ENCODE assay signal across 8 cellular contexts in the genomic region with DNA sequence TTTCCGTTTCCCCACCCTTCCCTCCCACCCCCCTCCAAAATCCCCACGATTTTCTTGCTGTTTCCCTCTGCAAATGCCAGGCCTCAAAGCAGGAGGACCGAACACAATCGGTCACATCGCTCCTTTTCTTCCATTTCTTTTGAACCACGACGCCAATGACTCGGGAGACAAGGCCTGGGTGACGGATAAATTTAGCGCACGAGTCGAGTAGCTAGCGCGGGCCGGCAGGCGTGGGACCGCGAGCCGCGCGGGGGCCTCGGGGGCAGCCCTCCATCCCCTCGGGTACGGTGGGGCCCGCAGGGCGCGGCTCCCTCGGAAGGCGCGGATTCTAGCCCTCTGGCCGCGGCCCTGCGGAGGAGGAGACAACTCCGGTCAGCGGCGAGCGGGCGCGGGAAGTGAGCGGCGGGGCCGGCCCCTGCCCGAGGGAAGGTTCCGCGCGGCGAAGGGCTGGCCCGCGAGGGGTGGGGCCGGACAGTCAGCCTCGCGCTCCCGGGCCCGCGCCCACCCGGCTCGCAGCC. TPM values are rescaled to one million over a fixed set of nuclear protein-coding genes. Genes with fewer than 3 reads are reported as not detected.
A peak's percentile ranks its signal among the peaks of the same experiment; 100 is the strongest.
DNase-seq lines count a peak whose midpoint lies in the region; ATAC-seq and TF ChIP-seq lines count a peak whose summit lies in the region.

No MANE protein-coding gene starts in this region.

- H3K9me3 ChIP-seq in CD8-positive, alpha-beta memory T cell (ENCODE audit: low read length): no peaks in the 10 kb centered on the region
- H3K9me3 ChIP-seq in SJCRH30 (replicated peaks) (no peaks in the 10 kb centered on the region), endocrine pancreas (ENCODE audit: control insufficient read depth, low read length) (no peaks in the 10 kb centered on the region), mucosa of descending colon (no peaks in the 10 kb centered on the region)

- peak overlapping the region; percentile 98 for H3K27ac ChIP-seq in CD8-positive, alpha-beta memory T cell (ENCODE audit: low read depth, low read length)
- H3K27ac ChIP-seq in SJCRH30: peak overlapping the region; percentile 50; the same call in 1 of the 2 replicates
- peak overlapping the region; percentile 94 for H3K27ac ChIP-seq in urinary bladder (ENCODE audit: low read depth)

- peaks cover 0 to 2% (median 0%) of the 10 kb centered on the region in 5 donors for H3K9me3 Mint-ChIP-seq in CD8-positive, alpha-beta memory T cell

- WGBS in urinary bladder: under 1% methylated on average over 57 of the region's 57 CpGs

- H3K4me1 Mint-ChIP-seq in CD8-positive, alpha-beta memory T cell: peaks cover 59 to 77% (median 66%) of the 10 kb centered on the region in 3 donors

- H3K27me3 ChIP-seq in CD8-positive, alpha-beta memory T cell (ENCODE audit: insufficient read depth, low read length, poor library complexity, severe bottlenecking): no peaks in the 10 kb centered on the region
- H3K27me3 ChIP-seq in SJCRH30 (no peaks in the 10 kb centered on the region), endocrine pancreas (ENCODE audit: control insufficient read depth, insufficient read depth, low read length) (no peaks in the 10 kb centered on the region)

- H3K4me1 ChIP-seq in CD8-positive, alpha-beta memory T cell (ENCODE audit: insufficient read depth, low read length): peaks cover 59% of the 10 kb centered on the region
- H3K4me1 ChIP-seq in SJCRH30 (peaks cover 3% of the 10 kb centered on the region; the same call in 1 of the 2 replicates), endocrine pancreas (ENCODE audit: control insufficient read depth, insufficient read depth, low read length) (peaks cover 12% of the 10 kb centered on the region), mucosa of descending colon (ENCODE audit: low read depth) (peaks cover 43% of the 10 kb centered on the region), urinary bladder (ENCODE audit: insufficient read depth) (no peaks in the 10 kb centered on the region)

- CTCF ChIA-PET in CD8-positive, alpha-beta memory T cell (lab: Charles Lee): interaction anchor here (2.5 kb wide), 1 partner anchor 19 kb away, joined by 19 read pairs; the partner anchor contains the start of gene TOMM22

- H3K27me3 Mint-ChIP-seq in CD8-positive, alpha-beta memory T cell: peaks cover 0 to 6% of the 10 kb centered on the region in 2 donors

- H3K27ac Mint-ChIP-seq in CD8-positive, alpha-beta memory T cell: peak overlapping the region; percentile 94 to 100 (median 98)

- ATAC-seq in mucosa of descending colon (peak; percentile 61), GM18909 (IDR thresholded peaks at IDR 0.05; ENCODE audit: poor library complexity, unreplicated experiment) (no peak)

- intact Hi-C loops in mucosa of descending colon (cut with DNase I, micrococcal nuclease): no loop called here

- H3K9ac ChIP-seq in endocrine pancreas (ENCODE audit: control insufficient read depth, insufficient read depth, low read length): peak overlapping the region; percentile 68

- peaks cover 0 to 37% (median 4%) of the 10 kb centered on the region in 3 donors for H3K36me3 Mint-ChIP-seq in CD8-positive, alpha-beta memory T cell

- POLR2A ChIA-PET in CD8-positive, alpha-beta memory T cell (lab: Charles Lee): interaction anchor here (1.4 to 2.3 kb wide), 2 partner anchors 19 to 25 kb away, joined by 3 to 9 read pairs; partner anchors contain the start of gene TOMM22

- DNase-seq in CD8-positive, alpha-beta memory T cell: no peak
- DNase-seq in GOT3 (lab: John Stamatoyannopoulos, UW) (peak; percentile 38), SJCRH30 (peak; percentile 60 to 63), mucosa of descending colon (peak in 2 of 3 donors; percentile 75 to 87), GF-D8 (lab: John Stamatoyannopoulos, UW) (no peak)

- peak overlapping the region; percentile 77 for H3K4me3 ChIP-seq in CD8-positive, alpha-beta memory T cell (ENCODE audit: low read length)
- H3K4me3 ChIP-seq in SJCRH30 (peak overlapping the region; percentile 95), endocrine pancreas (ENCODE audit: control insufficient read depth, insufficient read depth, low read length) (peak overlapping the region; percentile 81), mucosa of descending colon (peak overlapping the region; percentile 66), urinary bladder (ENCODE audit: low read depth, low read length) (peak overlapping the region; percentile 75)

- peak overlapping the region; percentile 86 to 97 (median 93) for H3K4me3 Mint-ChIP-seq in CD8-positive, alpha-beta memory T cell

- TF ChIP-seq CTCF in mucosa of descending colon (IDR thresholded peaks at IDR 0.05): no peak

- no peaks in the 10 kb centered on the region for H3K36me3 ChIP-seq in CD8-positive, alpha-beta memory T cell (ENCODE audit: insufficient read depth, low read length)
- H3K36me3 ChIP-seq in SJCRH30 (no peaks in the 10 kb centered on the region), endocrine pancreas (ENCODE audit: control insufficient read depth, insufficient read depth, low read length) (no peaks in the 10 kb centered on the region), mucosa of descending colon (ENCODE audit: low read depth) (no peaks in the 10 kb centered on the region), urinary bladder (ENCODE audit: insufficient read depth) (no peaks in the 10 kb centered on the region)

RNA-seq across cellular contexts. Expression of gene JOSD1, which starts 0.4 kb away (rescaled TPM):
- 10 to 100 TPM; 86.0 to 96.4 TPM for total RNA-seq in CD8-positive, alpha-beta memory T cell
- 9.3 TPM for polyA plus RNA-seq in CD8-positive, alpha-beta memory T cell
- 25.9 and 26.5 TPM in 2 replicates for total RNA-seq in SJCRH30 (2014; rRNA removed; shearing (Covaris generic))
- 10 to 100 TPM; 82.5 to 98.3 (median 87.9) TPM for total RNA-seq in mucosa of descending colon
- total RNA-seq in urinary bladder: 40.2 TPM
- polyA plus RNA-seq in urinary bladder: 43.9 TPM

RNA-seq across cellular contexts. Expression of gene GTPBP1, which starts 5.4 kb away (rescaled TPM):
- 10 to 100 TPM; 62.7 to 63.7 TPM for total RNA-seq in CD8-positive, alpha-beta memory T cell
- polyA plus RNA-seq in CD8-positive, alpha-beta memory T cell: 28.2 TPM
- total RNA-seq in SJCRH30 (2014; rRNA removed; shearing (Covaris generic)): 27.2 and 28.1 TPM in 2 replicates
- total RNA-seq in mucosa of descending colon (10 to 100 TPM; 73.1 to 96.8 (median 76.8) TPM), urinary bladder (30.8 TPM)
- polyA plus RNA-seq in urinary bladder: 27.8 TPM

RNA-seq across cellular contexts. Expression of gene TOMM22, which starts 18.6 kb away (rescaled TPM):
- total RNA-seq in CD8-positive, alpha-beta memory T cell: 100 to 1,000 TPM; 207 to 210 TPM
- polyA plus RNA-seq in CD8-positive, alpha-beta memory T cell: 61.4 TPM
- 79.0 and 84.3 TPM in 2 replicates for total RNA-seq in SJCRH30 (2014; rRNA removed; shearing (Covaris generic))
- total RNA-seq in mucosa of descending colon: 10 to 100 TPM; 64.5 to 84.4 (median 72.4) TPM
- total RNA-seq in urinary bladder: 34.4 TPM
- polyA plus RNA-seq in urinary bladder: 35.8 TPM

RNA-seq across cellular contexts. Expression of gene CBY1, which starts 43.9 kb away (rescaled TPM):
- total RNA-seq in CD8-positive, alpha-beta memory T cell: 10 to 100 TPM; 14.0 to 15.1 TPM
- 7.6 TPM for polyA plus RNA-seq in CD8-positive, alpha-beta memory T cell
- total RNA-seq in SJCRH30 (2014; rRNA removed; shearing (Covaris generic)): 8.2 and 9.9 TPM in 2 replicates
- total RNA-seq in mucosa of descending colon: 10 to 100 TPM; 22.8 to 46.5 (median 30.0) TPM
- total RNA-seq in urinary bladder: 17.0 TPM
- polyA plus RNA-seq in urinary bladder: 63.5 TPM

RNA-seq across cellular contexts. Expression of gene FAM227A, which starts 44.1 kb away (rescaled TPM):
- under 1 TPM; 0.75 to 0.92 TPM for total RNA-seq in CD8-positive, alpha-beta memory T cell
- 0.08 TPM for polyA plus RNA-seq in CD8-positive, alpha-beta memory T cell
- total RNA-seq in SJCRH30 (2014; rRNA removed; shearing (Covaris generic)): 0.47 and 0.66 TPM in 2 replicates
- 1 to 10 TPM in 2 of 3 donors, under 1 TPM in 1; 0.52 to 1.5 (median 1.3) TPM for total RNA-seq in mucosa of descending colon
- 4.9 TPM for total RNA-seq in urinary bladder
- 0.48 TPM for polyA plus RNA-seq in urinary bladder

Comparison
In these comparisons a context has a peak if more than half of its experiments do, and no peak if none do; other contexts are left out.
1. DNase-seq: peak in GOT3 (single experiment), SJCRH30 (2 of 2) and mucosa of descending colon (2 of 3); none in CD8-positive, alpha-beta memory T cell (0 of 5) and GF-D8 (single experiment).
2. Peak in every context shown above with its lines, with median percentiles within 50 percentile points of each other: H3K27ac ChIP-seq and H3K4me3 ChIP-seq.